Comparison of ENCODE assay signal across 8 cellular contexts in genomic region chr3:134242649-134243637, GRCh38. TPM values are rescaled to one million over a fixed set of nuclear protein-coding genes. Genes with fewer than 3 reads are reported as not detected.
DNase-seq lines count a peak whose midpoint lies in the region; ATAC-seq, FAIRE-seq and TF ChIP-seq lines count a peak whose summit lies in the region.

No MANE protein-coding gene starts in this region.

- no peaks in the 10 kb centered on the region for H3K27me3 Mint-ChIP-seq in chondrocyte (ENCODE audit: low read depth)

- TF ChIP-seq CTCF in chondrocyte (IDR thresholded peaks at IDR 0.05) (no peak), pancreas (IDR thresholded peaks at IDR 0.05) (no peak)

- H3K27me3 ChIP-seq in MG63, result no peaks in the 10 kb centered on the region
- no peaks in the 10 kb centered on the region for H3K27me3 ChIP-seq in pancreas

- 89 to 92% methylated on average over 3 of the region's 3 CpGs for WGBS in pancreas, 2 donors

- intact Hi-C loops in pancreas (cut with DNase I), result no loop called here

- H3K4me1 Mint-ChIP-seq in chondrocyte (ENCODE audit: low read depth), result peaks cover 61% of the 10 kb centered on the region

- no peak for FAIRE-seq in pancreas (lab: Jason Lieb, UNC)

- peak overlapping the region; percentile 52 for H3K27ac Mint-ChIP-seq in chondrocyte (ENCODE audit: unreplicated experiment)

- H3K4me1 ChIP-seq in pancreas, result peaks cover 13 to 27% (median 16%) of the 10 kb centered on the region in 3 donors

- ATAC-seq in pancreas, result peak in 3 of 4 donors; percentile 58 to 70 (median 60)

- H3K27ac ChIP-seq in pancreas, result peak overlapping the region in 1 of 4 donors; percentile 17

- H3K9me3 ChIP-seq in MG63, result no peaks in the 10 kb centered on the region
- H3K9me3 ChIP-seq in pancreas, result no peaks in the 10 kb centered on the region

- no peaks in the 10 kb centered on the region for H3K36me3 Mint-ChIP-seq in chondrocyte (ENCODE audit: low read depth)

- no peak overlapping the region for H3K4me3 Mint-ChIP-seq in chondrocyte (ENCODE audit: unreplicated experiment)

- DNase-seq in EL, result peak; percentile 87
- DNase-seq in MG63, result peak; percentile 35
- no peak for DNase-seq in chondrocyte (ENCODE audit: low spot score)
- DNase-seq in pancreas, result no peak
- no peak for DNase-seq in occipital lobe (lab: John Stamatoyannopoulos, UW)
- DNase-seq in hippocampal formation (lab: John Stamatoyannopoulos, UW), result no peak
- DNase-seq in NK-92 (lab: John Stamatoyannopoulos, UW; ENCODE audit: unreplicated experiment), result no peak
- no peak for DNase-seq in ureter (ENCODE audit: low spot score)

- peaks cover 4% of the 10 kb centered on the region for H3K36me3 ChIP-seq in MG63
- no peaks in the 10 kb centered on the region for H3K36me3 ChIP-seq in pancreas

- H3K4me3 ChIP-seq in MG63 (no peak overlapping the region), pancreas (no peak overlapping the region)

- no peaks in the 10 kb centered on the region for H3K9me3 Mint-ChIP-seq in chondrocyte (ENCODE audit: low read depth)

RNA-seq across cellular contexts. Expression of gene RYK, which starts 7.7 kb away (rescaled TPM):
- 107 and 128 TPM in 2 replicates for total RNA-seq in MG63 (2014; rRNA removed; shearing (Covaris generic); ENCODE audit: low replicate concordance)
- 49.6 to 57.8 TPM (median 57.6 TPM) in 3 replicates for total RNA-seq in chondrocyte
- 10 to 100 TPM; 14.9 to 31.9 (median 20.5) TPM for total RNA-seq in pancreas
- polyA plus RNA-seq in pancreas, result 10 to 100 TPM; 13.8 to 22.8 TPM
- total RNA-seq in occipital lobe, result 136 TPM
- 78.4 TPM for total RNA-seq in ureter

Comparison
In these comparisons a context has a peak if more than half of its experiments do, and no peak if none do; other contexts are left out.
1. DNase-seq: peak in EL (single experiment) and MG63 (single experiment); none in chondrocyte (single experiment), pancreas (0 of 6), occipital lobe (single experiment), hippocampal formation (0 of 2), NK-92 (single experiment) and ureter (single experiment).